8 cellular contexts compared by ENCODE assay signal in the genomic region with DNA sequence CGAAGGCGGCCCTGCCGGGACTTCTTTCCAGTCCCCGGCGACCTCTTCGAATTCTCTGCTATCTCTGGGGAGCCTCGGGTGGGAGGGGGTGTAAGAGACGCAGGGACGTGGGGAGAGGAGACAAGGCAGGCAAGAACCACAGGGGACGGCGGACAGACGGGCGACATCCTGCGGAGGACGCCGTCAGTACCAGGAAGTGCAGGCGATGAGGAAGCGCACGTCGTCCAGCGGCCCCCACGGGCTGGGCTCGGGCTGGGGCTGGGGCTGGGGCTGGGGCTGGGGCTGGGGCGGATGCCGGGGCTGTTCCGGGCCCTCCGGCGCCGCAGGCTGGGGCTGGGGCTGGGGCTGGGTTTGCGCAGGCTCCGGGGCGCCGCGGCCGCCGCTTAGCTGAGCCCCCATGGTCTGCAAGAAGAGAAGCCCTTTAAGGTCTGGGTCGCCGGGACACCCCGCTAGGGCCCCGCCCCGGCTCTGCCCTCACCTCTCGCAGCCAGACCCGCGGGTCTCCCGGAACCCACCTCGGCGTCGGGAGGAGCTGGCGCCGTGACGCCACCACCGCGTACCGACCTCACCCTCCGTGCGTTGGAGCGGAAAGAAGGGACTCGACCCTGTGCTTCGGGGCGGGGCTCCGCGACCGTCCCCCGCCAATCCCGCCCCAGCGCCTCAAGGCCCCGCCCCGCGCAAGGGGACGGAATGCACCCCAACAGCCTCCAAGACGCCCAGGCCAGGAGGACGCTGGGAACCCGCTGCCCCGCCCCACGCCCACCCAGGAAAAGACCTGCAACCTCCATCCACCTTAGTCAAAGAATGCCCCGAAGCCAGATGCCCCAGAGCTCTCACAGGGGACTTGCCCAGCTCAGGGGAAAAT. TPM values are rescaled to one million over a fixed set of nuclear protein-coding genes. Genes with fewer than 3 reads are reported as not detected.
DNase-seq lines count a peak whose midpoint lies in the region; ATAC-seq and TF ChIP-seq lines count a peak whose summit lies in the region.

A gene (minus strand): TSS at position 592 of the 865 bp plus-strand sequence. CDS start 193 bp downstream, at position 399.

- peaks cover 29% of the 10 kb centered on the region for H3K79me2 ChIP-seq in Karpas-422 (ENCODE audit: low read length)

- H3K9me3 ChIP-seq in Karpas-422 (ENCODE audit: low read length): no peaks in the 10 kb centered on the region
- no peaks in the 10 kb centered on the region for H3K9me3 ChIP-seq in SJCRH30 (replicated peaks)
- H3K9me3 ChIP-seq in gastroesophageal sphincter: no peaks in the 10 kb centered on the region
- no peaks in the 10 kb centered on the region for H3K9me3 ChIP-seq in neutrophil

- 0% methylated on average over 12 of the region's 76 CpGs; no CpG with 5 or more reads in 1 of the 2 donors for WGBS in gastroesophageal sphincter (ENCODE audit: low coverage in 1 of 2), 2 donors

- H2AFZ ChIP-seq in Karpas-422 (ENCODE audit: low read length): no peak within 1 kb of the TSS

- peak in 2 of 4 experiments; percentile 10 to 41 for TF ChIP-seq CTCF in gastroesophageal sphincter (IDR thresholded peaks at IDR 0.05)
- TF ChIP-seq CTCF in neutrophil (IDR thresholded peaks at IDR 0.05): peak; percentile 80
- no peak for TF ChIP-seq CTCF in subcutaneous adipose tissue (IDR thresholded peaks at IDR 0.05; ENCODE audit: low read depth)

- peak within 1 kb of the TSS; percentile 99 for H3K4me3 ChIP-seq in Karpas-422 (ENCODE audit: low read length)
- peak within 1 kb of the TSS; percentile 69 for H3K4me3 ChIP-seq in SJCRH30
- peak within 1 kb of the TSS; percentile 63 to 72 for H3K4me3 ChIP-seq in gastroesophageal sphincter
- peak within 1 kb of the TSS; percentile 72 to 80 for H3K4me3 ChIP-seq in neutrophil (ENCODE audit: low read depth in 1 of 2, low read length in 1 of 2)

- H3K27me3 ChIP-seq in Karpas-422 (ENCODE audit: low read length) (no peaks in the 10 kb centered on the region), SJCRH30 (no peaks in the 10 kb centered on the region), gastroesophageal sphincter (no peaks in the 10 kb centered on the region), neutrophil (no peaks in the 10 kb centered on the region)

- peak; percentile 91 for DNase-seq in EL
- peak; percentile 97 for DNase-seq in Karpas-422
- peak; percentile 96 to 97 for DNase-seq in SJCRH30
- peak; percentile 87 for DNase-seq in activated naive CD4-positive, alpha-beta T cell treated with Interleukin-2 at 50 U/mL for 16 hours

- peak within 1 kb of the TSS; percentile 99 for H3K9ac ChIP-seq in Karpas-422 (ENCODE audit: low read length)

- H3K36me3 ChIP-seq in Karpas-422 (ENCODE audit: insufficient read depth, low read length) (peaks cover 16% of the 10 kb centered on the region), SJCRH30 (peaks cover 44% of the 10 kb centered on the region), gastroesophageal sphincter (peaks cover 0 to 39% of the 10 kb centered on the region in 2 donors), neutrophil (peaks cover 65% of the 10 kb centered on the region)

- H4K20me1 ChIP-seq in Karpas-422 (ENCODE audit: insufficient read depth, low read depth, low read length): peaks cover 5% of the 10 kb centered on the region; the same call in 1 of the 2 replicates

- peak; percentile 96 to 97 for TF ChIP-seq POLR2A in gastroesophageal sphincter (IDR thresholded peaks at IDR 0.05)

- ATAC-seq in GM21737 (IDR thresholded peaks at IDR 0.05; ENCODE audit: unreplicated experiment): peak; percentile 63
- ATAC-seq in gastroesophageal sphincter: peak; percentile 96

- H3K4me2 ChIP-seq in Karpas-422 (ENCODE audit: low read depth, low read length, poor library complexity, severe bottlenecking): peak within 1 kb of the TSS; percentile 97

- H3K9me2 ChIP-seq in Karpas-422 (replicated peaks; ENCODE audit: insufficient read depth, low read length): no peaks in the 10 kb centered on the region

- no peak for TF ChIP-seq EP300 in gastroesophageal sphincter (IDR thresholded peaks at IDR 0.05)

- H3K27ac ChIP-seq in Karpas-422 (ENCODE audit: low read length) (peak within 1 kb of the TSS; percentile 81), SJCRH30 (peak within 1 kb of the TSS; percentile 50; the same call in 1 of the 2 replicates), gastroesophageal sphincter (peak within 1 kb of the TSS; percentile 92 to 99 (median 95)), neutrophil (peak within 1 kb of the TSS; percentile 99)

- H3K4me1 ChIP-seq in Karpas-422 (ENCODE audit: low read length): peaks cover 30% of the 10 kb centered on the region
- H3K4me1 ChIP-seq in SJCRH30: peaks cover 5% of the 10 kb centered on the region; the same call in 1 of the 2 replicates
- peaks cover 4 to 40% (median 12%) of the 10 kb centered on the region in 3 donors for H3K4me1 ChIP-seq in gastroesophageal sphincter
- H3K4me1 ChIP-seq in neutrophil (ENCODE audit: control insufficient read depth in 1 of 2, insufficient read depth in 1 of 2, low read depth in 1 of 2, low read length in 1 of 2): peaks cover 20 to 30% of the 10 kb centered on the region in 2 experiments

RNA-seq across cellular contexts. Expression of the gene that starts here (rescaled TPM):
- total RNA-seq in Karpas-422 (2014; rRNA removed; shearing (Covaris generic); ENCODE audit: low replicate concordance): 12.4 and 17.1 TPM in 2 replicates
- 19.6 and 20.4 TPM in 2 replicates for total RNA-seq in SJCRH30 (2014; rRNA removed; shearing (Covaris generic))
- total RNA-seq in gastroesophageal sphincter: 10 to 100 TPM; 19.6 to 47.2 (median 26.9) TPM
- total RNA-seq in subcutaneous adipose tissue: 10 to 100 TPM; 27.5 to 56.5 (median 31.6) TPM

Comparison
In these comparisons a context has a peak if more than half of its experiments do, and no peak if none do; other contexts are left out.
1. Peak in every context shown above with its lines: DNase-seq, ATAC-seq, H3K4me3 ChIP-seq and H3K27ac ChIP-seq.